ENCODE assay signal across 10 cellular contexts in the genomic region with DNA sequence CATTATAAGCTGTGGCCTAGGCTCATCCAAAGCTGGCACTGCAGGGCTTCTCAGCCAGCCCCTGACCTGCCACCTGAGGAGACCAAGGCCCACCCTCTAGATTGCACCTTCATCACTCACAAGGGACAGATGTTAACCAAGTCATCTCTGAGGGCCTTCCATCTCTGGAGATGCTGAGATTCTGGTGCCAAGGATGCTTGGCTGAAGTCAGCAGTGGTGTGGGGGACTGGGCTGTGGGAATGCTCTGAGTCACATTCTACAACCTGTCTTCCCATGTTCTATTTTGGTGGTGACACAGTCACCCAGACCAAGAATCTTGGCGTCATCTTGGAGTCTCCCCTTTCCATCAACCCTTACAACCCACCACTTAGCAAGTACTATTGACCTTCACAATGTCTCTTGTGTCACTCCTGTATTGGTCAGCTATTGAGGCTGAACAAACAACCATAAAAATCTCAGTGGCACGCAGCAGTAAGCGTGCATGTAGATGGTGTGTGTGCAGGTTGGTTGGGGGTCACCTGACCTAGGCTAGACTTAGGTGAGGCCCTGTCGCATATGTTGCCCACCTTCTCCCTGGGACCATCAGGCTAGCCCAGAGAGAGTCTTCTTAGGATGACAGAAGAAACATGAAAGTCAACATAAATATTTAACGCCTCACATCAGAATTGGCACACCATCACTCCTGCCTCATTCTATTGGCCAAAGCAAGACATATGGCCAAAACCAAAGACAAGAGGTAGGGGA.
A peak's percentile ranks its signal among the peaks of the same experiment; 100 is the strongest.
DNase-seq lines count a peak whose midpoint lies in the region; ATAC-seq and TF ChIP-seq lines count a peak whose summit lies in the region.
"Had no signal": no experiment of that assay in that cellular context is flagged by ENCODE, and none has a peak within 500 bp of the region (broad histone marks: within the 10 kb centered on the region; RNA-seq: fewer than 3 reads in every experiment).

No MANE protein-coding gene starts in this region.

- no peaks in the 10 kb centered on the region for H3K9me3 Mint-ChIP-seq in T-helper 1 cell treated with Interleukin-12 subunit alpha and Interleukin-12 subunit beta and Interleukin-4 antibody, amounts not matched to agents 30 μg/mL and 1 μg/mL, for 36 hours
- no peaks in the 10 kb centered on the region for H3K9me3 Mint-ChIP-seq in WTC11
- H3K9me3 Mint-ChIP-seq in effector memory CD8-positive, alpha-beta T cell, result no peaks in the 10 kb centered on the region
- no peaks in the 10 kb centered on the region for H3K9me3 Mint-ChIP-seq in stimulated activated memory B cell treated with anti-CD40 and anti-IgM and Interleukin-4, amounts not matched to agents 10 μg/mL and 1 μg/mL and 100 μg/mL, for 72 hours
- H3K9me3 Mint-ChIP-seq: nephron had no signal

- DNase-seq in T-helper 1 cell, result no peak
- peak; percentile 4 for DNase-seq in WTC11 (ENCODE audit: low spot score)
- no peak for DNase-seq in effector memory CD8-positive, alpha-beta T cell
- DNase-seq in stimulated activated CD4-positive, alpha-beta T cell treated with anti-CD3 and anti-CD28 coated beads, Interleukin-4, amount 100 ng/mL, for 4 hours, result no peak
- DNase-seq: NCI-H1436 treated with DMSO at 0.1 percent for 48 hours had no signal

- ATAC-seq in WTC11 (no peak), GM21528 (IDR thresholded peaks at IDR 0.05; ENCODE audit: low FRiP score, unreplicated experiment) (no peak), GM21381 (IDR thresholded peaks at IDR 0.05; ENCODE audit: unreplicated experiment) (no peak)
- ATAC-seq in effector memory CD8-positive, alpha-beta T cell (replicated peaks), result no peak
- ATAC-seq in stimulated activated memory B cell treated with anti-CD40 and anti-IgM and Interleukin-4, amounts not matched to agents 10 μg/mL and 1 μg/mL and 100 μg/mL, for 72 hours, result no peak

- POLR2A ChIA-PET in WTC11 (lab: Charles Lee), result no interaction called here

- H3K27me3 Mint-ChIP-seq in T-helper 1 cell treated with Interleukin-12 subunit alpha and Interleukin-12 subunit beta and Interleukin-4 antibody, amounts not matched to agents 30 μg/mL and 1 μg/mL, for 36 hours (ENCODE audit: low read depth), result peaks cover 6% of the 10 kb centered on the region
- no peaks in the 10 kb centered on the region for H3K27me3 Mint-ChIP-seq in WTC11 (ENCODE audit: low read depth)
- H3K27me3 Mint-ChIP-seq in effector memory CD8-positive, alpha-beta T cell, result no peaks in the 10 kb centered on the region
- no peaks in the 10 kb centered on the region for H3K27me3 Mint-ChIP-seq in stimulated activated memory B cell treated with anti-CD40 and anti-IgM and Interleukin-4, amounts not matched to agents 10 μg/mL and 1 μg/mL and 100 μg/mL, for 72 hours

- peak overlapping the region; percentile 47 for H3K27ac Mint-ChIP-seq in T-helper 1 cell treated with Interleukin-12 subunit alpha and Interleukin-12 subunit beta and Interleukin-4 antibody, amounts not matched to agents 30 μg/mL and 1 μg/mL, for 36 hours
- H3K27ac Mint-ChIP-seq in WTC11, result no peak overlapping the region
- H3K27ac Mint-ChIP-seq in effector memory CD8-positive, alpha-beta T cell, result peak overlapping the region; percentile 95 to 98
- peak overlapping the region; percentile 56 for H3K27ac Mint-ChIP-seq in stimulated activated memory B cell treated with anti-CD40 and anti-IgM and Interleukin-4, amounts not matched to agents 10 μg/mL and 1 μg/mL and 100 μg/mL, for 72 hours
- H3K27ac Mint-ChIP-seq: nephron had no signal

- H3K36me3 Mint-ChIP-seq in T-helper 1 cell treated with Interleukin-12 subunit alpha and Interleukin-12 subunit beta and Interleukin-4 antibody, amounts not matched to agents 30 μg/mL and 1 μg/mL, for 36 hours (ENCODE audit: low read depth), result no peaks in the 10 kb centered on the region
- no peaks in the 10 kb centered on the region for H3K36me3 Mint-ChIP-seq in WTC11
- peaks cover 33% of the 10 kb centered on the region for H3K36me3 Mint-ChIP-seq in effector memory CD8-positive, alpha-beta T cell (ENCODE audit: insufficient read depth)
- H3K36me3 Mint-ChIP-seq in stimulated activated memory B cell treated with anti-CD40 and anti-IgM and Interleukin-4, amounts not matched to agents 10 μg/mL and 1 μg/mL and 100 μg/mL, for 72 hours, result peaks cover 8% of the 10 kb centered on the region

- H3K4me3 Mint-ChIP-seq in T-helper 1 cell treated with Interleukin-12 subunit alpha and Interleukin-12 subunit beta and Interleukin-4 antibody, amounts not matched to agents 30 μg/mL and 1 μg/mL, for 36 hours, result no peak overlapping the region
- no peak overlapping the region for H3K4me3 Mint-ChIP-seq in WTC11
- peak overlapping the region in 1 of 2 donors; percentile 37 for H3K4me3 Mint-ChIP-seq in effector memory CD8-positive, alpha-beta T cell
- H3K4me3 Mint-ChIP-seq in stimulated activated memory B cell treated with anti-CD40 and anti-IgM and Interleukin-4, amounts not matched to agents 10 μg/mL and 1 μg/mL and 100 μg/mL, for 72 hours, result no peak overlapping the region
- H3K4me3 Mint-ChIP-seq: nephron had no signal

- peaks cover 47% of the 10 kb centered on the region for H3K4me1 Mint-ChIP-seq in T-helper 1 cell treated with Interleukin-12 subunit alpha and Interleukin-12 subunit beta and Interleukin-4 antibody, amounts not matched to agents 30 μg/mL and 1 μg/mL, for 36 hours (ENCODE audit: low read depth)
- no peaks in the 10 kb centered on the region for H3K4me1 Mint-ChIP-seq in WTC11
- peaks cover 64 to 68% of the 10 kb centered on the region in 2 donors for H3K4me1 Mint-ChIP-seq in effector memory CD8-positive, alpha-beta T cell (ENCODE audit: low read depth in 2 of 2)
- H3K4me1 Mint-ChIP-seq in stimulated activated memory B cell treated with anti-CD40 and anti-IgM and Interleukin-4, amounts not matched to agents 10 μg/mL and 1 μg/mL and 100 μg/mL, for 72 hours, result peaks cover 48% of the 10 kb centered on the region

- no peak for TF ChIP-seq CTCF in WTC11 (IDR thresholded peaks at IDR 0.05)

- CTCF ChIA-PET in WTC11 (lab: Charles Lee), result no interaction called here

TF ChIP-seq in WTC11, 78 proteins besides CTCF, POLR2A, EP300 and RAD21:
- TF ChIP-seq, protein P1, sequence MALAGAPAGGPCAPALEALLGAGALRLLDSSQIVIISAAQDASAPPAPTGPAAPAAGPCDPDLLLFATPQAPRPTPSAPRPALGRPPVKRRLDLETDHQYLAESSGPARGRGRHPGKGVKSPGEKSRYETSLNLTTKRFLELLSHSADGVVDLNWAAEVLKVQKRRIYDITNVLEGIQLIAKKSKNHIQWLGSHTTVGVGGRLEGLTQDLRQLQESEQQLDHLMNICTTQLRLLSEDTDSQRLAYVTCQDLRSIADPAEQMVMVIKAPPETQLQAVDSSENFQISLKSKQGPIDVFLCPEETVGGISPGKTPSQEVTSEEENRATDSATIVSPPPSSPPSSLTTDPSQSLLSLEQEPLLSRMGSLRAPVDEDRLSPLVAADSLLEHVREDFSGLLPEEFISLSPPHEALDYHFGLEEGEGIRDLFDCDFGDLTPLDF (CRISPR knock-in tag; IDR thresholded peaks at IDR 0.05), result no peak
- no peak for TF ChIP-seq NR2C2 (CRISPR knock-in tag; IDR thresholded peaks at IDR 0.05)
- no peak for TF ChIP-seq RORB (CRISPR knock-in tag; IDR thresholded peaks at IDR 0.05)
